19 cellular contexts compared by ENCODE assay signal in genomic region chr5:77306531-77306930, GRCh38.
DNase-seq lines count a peak whose midpoint lies in the region; ATAC-seq, FAIRE-seq and TF ChIP-seq lines count a peak whose summit lies in the region.
"Had no signal": no experiment of that assay in that cellular context is flagged by ENCODE, and none has a peak within 500 bp of the region (broad histone marks: within the 10 kb centered on the region; RNA-seq: fewer than 3 reads in every experiment).

No MANE protein-coding gene starts in this region.

- no peak overlapping the region for H3K4me2 ChIP-seq in mesendoderm (ENCODE audit: low read length)
- H3K4me2 ChIP-seq: PC-9 had no signal

- H4K8ac ChIP-seq in mesendoderm (ENCODE audit: low read depth, low read length), result no peak overlapping the region

- H2AK5ac ChIP-seq in mesendoderm (ENCODE audit: low read length), result no peak overlapping the region

- no peak overlapping the region for H3K9ac ChIP-seq in mesendoderm (ENCODE audit: low read length)
- H3K9ac ChIP-seq in stomach smooth muscle (ENCODE audit: low read length in 2 of 2), result peak overlapping the region in 1 of 2 donors; percentile 14

- no peak overlapping the region for H3K56ac ChIP-seq in mesendoderm (ENCODE audit: low read length)

- H3K27ac ChIP-seq in caudate nucleus (ENCODE audit: low read depth, low read length) (peak overlapping the region; percentile 36), mesendoderm (ENCODE audit: low read depth, low read length) (no peak overlapping the region), stomach smooth muscle (ENCODE audit: low read length) (peak overlapping the region; percentile 84), pancreas (no peak overlapping the region)
- H3K27ac ChIP-seq: PC-9 had no signal

- ATAC-seq in left lobe of liver (no peak), left ventricle myocardium superior (no peak), pancreas (no peak)
- ATAC-seq: GM12878, HCT116, Right ventricle myocardium inferior, SK-N-SH treated with all-trans-retinoic acid at 6 μM for 48 hours had no signal

- no peaks in the 10 kb centered on the region for H3K9me3 ChIP-seq in stomach smooth muscle (ENCODE audit: control insufficient read depth in 2 of 2, low read length in 2 of 2)
- no peaks in the 10 kb centered on the region for H3K9me3 ChIP-seq in pancreas
- H3K9me3 ChIP-seq: Caco-2 had no signal

- H3K27me3 ChIP-seq in mesendoderm (ENCODE audit: insufficient read depth, low read length, poor library complexity) (no peaks in the 10 kb centered on the region), stomach smooth muscle (ENCODE audit: control insufficient read depth in 1 of 2, insufficient read depth in 2 of 2, low read length in 2 of 2) (no peaks in the 10 kb centered on the region), pancreas (no peaks in the 10 kb centered on the region)

- H3K79me1 ChIP-seq in mesendoderm (ENCODE audit: low read length), result no peaks in the 10 kb centered on the region

- no CpG with 5 or more reads among the region's 6 CpGs for WGBS in mesendoderm (ENCODE audit: extremely low coverage, insufficient coverage, low lambda C conversion rate)
- 56 to 57% methylated on average over 6 of the region's 6 CpGs for WGBS in pancreas, 2 donors

- H3K18ac ChIP-seq in mesendoderm (ENCODE audit: low read length), result no peak overlapping the region

- peak overlapping the region; percentile 57 for H3K23ac ChIP-seq in mesendoderm (ENCODE audit: low read length)

- H2BK120ac ChIP-seq in mesendoderm (ENCODE audit: low read depth, low read length), result no peak overlapping the region

- intact Hi-C loops in left ventricle myocardium superior (cut with micrococcal nuclease), result no loop called here
- intact Hi-C loops in pancreas (cut with DNase I), result no loop called here

- H3K4me1 ChIP-seq in mesendoderm (ENCODE audit: control insufficient read depth, low read depth, low read length), result no peaks in the 10 kb centered on the region
- H3K4me1 ChIP-seq in stomach smooth muscle (ENCODE audit: control insufficient read depth, insufficient read depth, low read length), result peaks cover 28% of the 10 kb centered on the region
- no peaks in the 10 kb centered on the region for H3K4me1 ChIP-seq in pancreas

- H3K36me3 ChIP-seq in mesendoderm (ENCODE audit: control insufficient read depth, insufficient read depth, low read length), result no peaks in the 10 kb centered on the region
- no peaks in the 10 kb centered on the region for H3K36me3 ChIP-seq in stomach smooth muscle (ENCODE audit: control insufficient read depth in 2 of 2, insufficient read depth in 2 of 2, low read length in 2 of 2)
- no peaks in the 10 kb centered on the region for H3K36me3 ChIP-seq in pancreas

- H3K4me3 ChIP-seq in AG10803 (ENCODE audit: low read length) (no peak overlapping the region), mesendoderm (ENCODE audit: low read length) (no peak overlapping the region), stomach smooth muscle (ENCODE audit: low read length in 2 of 2) (peak overlapping the region in 1 of 2 donors; percentile 33), pancreas (no peak overlapping the region)
- H3K4me3 ChIP-seq: GM12878, PC-9 had no signal

- H2BK15ac ChIP-seq in mesendoderm (replicated peaks; ENCODE audit: low read depth), result no peak overlapping the region

- H3K4ac ChIP-seq in mesendoderm (ENCODE audit: low read depth, low read length), result no peak overlapping the region

- FAIRE-seq in pancreas (lab: Jason Lieb, UNC), result no peak
- FAIRE-seq: GM12878, HTR-8/SVneo had no signal

- no peak overlapping the region for H4K5ac ChIP-seq in mesendoderm (ENCODE audit: low read length)

- H3K79me2 ChIP-seq in mesendoderm (ENCODE audit: control insufficient read depth, insufficient read depth, low read length), result no peaks in the 10 kb centered on the region

- no peak overlapping the region for H2BK5ac ChIP-seq in mesendoderm (ENCODE audit: low read length)

- DNase-seq in AG10803 (ENCODE audit: low read depth) (peak; percentile 26), caudate nucleus (lab: John Stamatoyannopoulos, UW) (peak in 14 of 61 donors; percentile 7 to 76 (median 23)), mesendoderm (no peak), left lobe of liver (ENCODE audit: low spot score) (no peak), left ventricle myocardium superior (no peak), Kasumi-1 (lab: John Stamatoyannopoulos, UW) (no peak), pancreas (no peak)
- DNase-seq: C1 segment of cervical spinal cord, Caco-2, NCI-H1436 treated with DMSO at 0.1 percent for 48 hours, NCI-H2081, NCI-H748 treated with DMSO at 0.1 percent for 48 hours, PC-9 had no signal

- TF ChIP-seq CTCF in AG10803 (conservative IDR thresholded peaks at IDR 0.05; ENCODE audit: low read length) (no peak), pancreas (IDR thresholded peaks at IDR 0.05) (no peak)

Comparison
In these comparisons a context has a peak if more than half of its experiments do, and no peak if none do; other contexts are left out.
1. H3K27ac ChIP-seq: peak in caudate nucleus (single experiment) and stomach smooth muscle (single experiment); none in mesendoderm (single experiment) and pancreas (0 of 4).